Comparison of ENCODE assay signal across 17 cellular contexts in genomic region chr6:100454571-100455229, GRCh38. TPM values are rescaled to one million over a fixed set of nuclear protein-coding genes. Genes with fewer than 3 reads are reported as not detected.
A peak's percentile ranks its signal among the peaks of the same experiment; 100 is the strongest.
DNase-seq lines count a peak whose midpoint lies in the region; ATAC-seq and TF ChIP-seq lines count a peak whose summit lies in the region.
"Had no signal": no experiment of that assay in that cellular context is flagged by ENCODE, and none has a peak within 500 bp of the region (broad histone marks: within the 10 kb centered on the region; RNA-seq: fewer than 3 reads in every experiment).

No MANE protein-coding gene starts in this region.

- H3K4me3 ChIP-seq in GM23338, result peak overlapping the region; percentile 55
- H3K4me3 ChIP-seq in body of pancreas, result no peak overlapping the region
- peak overlapping the region; percentile 32 for H3K4me3 ChIP-seq in kidney epithelial cell (ENCODE audit: low read depth, low read length)
- H3K4me3 ChIP-seq: coronary artery had no signal

- peaks cover 22% of the 10 kb centered on the region for H4K20me1 ChIP-seq in GM23338 (replicated peaks; ENCODE audit: insufficient read depth)

- no peaks in the 10 kb centered on the region for H3K9me3 ChIP-seq in body of pancreas
- H3K9me3 ChIP-seq: thoracic aorta had no signal

- H3K4me1 ChIP-seq in GM23338 (ENCODE audit: insufficient read depth) (peaks cover 56% of the 10 kb centered on the region), body of pancreas (peaks cover 22% of the 10 kb centered on the region)

- H3K27ac Mint-ChIP-seq in GM23338, result no peak overlapping the region

- TF ChIP-seq CTCF in 22Rv1 (IDR thresholded peaks at IDR 0.05) (no peak), GM23338 (conservative IDR thresholded peaks at IDR 0.05; ENCODE audit: low read depth in 2 of 2) (no peak), body of pancreas (IDR thresholded peaks at IDR 0.05) (no peak), kidney epithelial cell (IDR thresholded peaks at IDR 0.05; ENCODE audit: insufficient read depth, low read length, poor library complexity, severe bottlenecking) (no peak)

- peak; percentile 80 for DNase-seq in GM23338 (ENCODE audit: low spot score)
- no peak for DNase-seq in body of pancreas
- no peak for DNase-seq in kidney epithelial cell (ENCODE audit: low read depth)
- DNase-seq in DMS153 (lab: John Stamatoyannopoulos, UW), result no peak
- DNase-seq in kidney glomerular epithelial cell (lab: John Stamatoyannopoulos, UW), result no peak
- DNase-seq: Calu3, GDM1, NCI-H2029 had no signal

- no peak overlapping the region; the same call in 1 of the 2 replicates for H2AFZ ChIP-seq in GM23338

- no peaks in the 10 kb centered on the region for H3K36me3 Mint-ChIP-seq in GM23338 (ENCODE audit: low read depth)

- H3K4me1 Mint-ChIP-seq in GM23338, result peaks cover 52% of the 10 kb centered on the region

- peaks cover 11% of the 10 kb centered on the region; the same call in 1 of the 2 replicates for H3F3A ChIP-seq in GM23338 (replicated peaks; ENCODE audit: low read depth)

- peak overlapping the region; percentile 64 for H3K4me3 Mint-ChIP-seq in GM23338

- no peak for TF ChIP-seq POLR2A in body of pancreas (IDR thresholded peaks at IDR 0.05)

- WGBS in body of pancreas, 2 donors, result 27 to 47% methylated on average over 14 of the region's 14 CpGs

- peak overlapping the region; percentile 46; the same call in 1 of the 2 replicates for H3K27ac ChIP-seq in 22Rv1
- H3K27ac ChIP-seq in GM23338 (ENCODE audit: low read depth), result no peak overlapping the region
- peak overlapping the region; percentile 73 to 93 (median 82) for H3K27ac ChIP-seq in body of pancreas
- H3K27ac ChIP-seq: coronary artery had no signal

- H3K36me3 ChIP-seq in GM23338 (ENCODE audit: insufficient read depth) (no peaks in the 10 kb centered on the region), body of pancreas (replicated peaks in 1 of 2; ENCODE audit: insufficient read depth in 1 of 2, low read depth in 2 of 2) (no peaks in the 10 kb centered on the region), kidney epithelial cell (ENCODE audit: control insufficient read depth, insufficient read depth, low read length) (no peaks in the 10 kb centered on the region)
- H3K36me3 ChIP-seq: thoracic aorta had no signal

- H3K9me2 ChIP-seq in GM23338 (ENCODE audit: insufficient read depth), result no peaks in the 10 kb centered on the region

- H3K27me3 Mint-ChIP-seq in GM23338 (ENCODE audit: insufficient read depth, low read depth, poor library complexity), result no peaks in the 10 kb centered on the region

- no peaks in the 10 kb centered on the region; the same call in 2 of the 3 replicates for H3K9me3 Mint-ChIP-seq in GM23338

- no peaks in the 10 kb centered on the region for H3K79me2 ChIP-seq in GM23338 (replicated peaks; ENCODE audit: insufficient read depth)

- intact Hi-C loops in body of pancreas (cut with DNase I), result no loop called here

- ATAC-seq in GM23338 (no peak), body of pancreas (no peak), GM18502 (IDR thresholded peaks at IDR 0.05; ENCODE audit: poor library complexity, unreplicated experiment) (no peak), GM21528 (IDR thresholded peaks at IDR 0.05; ENCODE audit: low FRiP score, unreplicated experiment) (no peak)
- ATAC-seq: HCT116 had no signal

- H3K4me2 ChIP-seq in GM23338, result peak overlapping the region; percentile 89

- H3K27me3 ChIP-seq in GM23338 (ENCODE audit: insufficient read depth) (peaks cover 100% of the 10 kb centered on the region), body of pancreas (peaks cover 0 to 13% of the 10 kb centered on the region in 2 donors), kidney epithelial cell (ENCODE audit: control insufficient read depth, insufficient read depth, low read length) (peaks cover 45% of the 10 kb centered on the region)

TF ChIP-seq in GM23338, 12 proteins besides CTCF, POLR2A, EP300 and RAD21:
- TF ChIP-seq CREB1 (CRISPR knock-in tag; IDR thresholded peaks at IDR 0.05; ENCODE audit: low read depth), result no peak
- TF ChIP-seq EZH2 (IDR thresholded peaks at IDR 0.05; ENCODE audit: low read depth, unreplicated experiment), result peak; percentile 85
- TF ChIP-seq EZH2phosphoT487 (IDR thresholded peaks at IDR 0.05; ENCODE audit: unreplicated experiment), result no peak
- no peak for TF ChIP-seq ZNF462 (CRISPR knock-in tag; IDR thresholded peaks at IDR 0.05)
- TF ChIP-seq ZNF114 (CRISPR knock-in tag; IDR thresholded peaks at IDR 0.05), result no peak
- no peak for TF ChIP-seq JUNB (IDR thresholded peaks at IDR 0.05; ENCODE audit: unreplicated experiment)
- TF ChIP-seq, protein P1, sequence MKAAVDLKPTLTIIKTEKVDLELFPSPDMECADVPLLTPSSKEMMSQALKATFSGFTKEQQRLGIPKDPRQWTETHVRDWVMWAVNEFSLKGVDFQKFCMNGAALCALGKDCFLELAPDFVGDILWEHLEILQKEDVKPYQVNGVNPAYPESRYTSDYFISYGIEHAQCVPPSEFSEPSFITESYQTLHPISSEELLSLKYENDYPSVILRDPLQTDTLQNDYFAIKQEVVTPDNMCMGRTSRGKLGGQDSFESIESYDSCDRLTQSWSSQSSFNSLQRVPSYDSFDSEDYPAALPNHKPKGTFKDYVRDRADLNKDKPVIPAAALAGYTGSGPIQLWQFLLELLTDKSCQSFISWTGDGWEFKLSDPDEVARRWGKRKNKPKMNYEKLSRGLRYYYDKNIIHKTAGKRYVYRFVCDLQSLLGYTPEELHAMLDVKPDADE (IDR thresholded peaks at IDR 0.05), result no peak

RNA-seq across cellular contexts. Expression of gene SIM1, which starts 10.0 kb away (rescaled TPM):
- total RNA-seq in GM23338 (2014; rRNA removed; shearing (Covaris generic)), result 0.23 and 0.49 TPM in 2 replicates
- polyA plus RNA-seq in GM23338 (2016; fragmentation: Nextera tagmentation; extraction: Ambion mirVana), result 0.14 and 0.42 TPM in 2 replicates
- 1 to 10 TPM; 3.6 to 6.9 TPM for total RNA-seq in body of pancreas
- 2.0 and 2.9 TPM in 2 replicates for total RNA-seq in kidney epithelial cell
- total RNA-seq: Calu3, esophagus mucosa, HT1080, thoracic aorta had no signal
- polyA plus RNA-seq: aorta had no signal

Comparison
In these comparisons a context has a peak if more than half of its experiments do, and no peak if none do; other contexts are left out.
1. H3K4me3 ChIP-seq: peak in GM23338 (single experiment) and kidney epithelial cell (single experiment); none in body of pancreas (0 of 2).